27 cellular contexts compared by ENCODE assay signal in the genomic region with DNA sequence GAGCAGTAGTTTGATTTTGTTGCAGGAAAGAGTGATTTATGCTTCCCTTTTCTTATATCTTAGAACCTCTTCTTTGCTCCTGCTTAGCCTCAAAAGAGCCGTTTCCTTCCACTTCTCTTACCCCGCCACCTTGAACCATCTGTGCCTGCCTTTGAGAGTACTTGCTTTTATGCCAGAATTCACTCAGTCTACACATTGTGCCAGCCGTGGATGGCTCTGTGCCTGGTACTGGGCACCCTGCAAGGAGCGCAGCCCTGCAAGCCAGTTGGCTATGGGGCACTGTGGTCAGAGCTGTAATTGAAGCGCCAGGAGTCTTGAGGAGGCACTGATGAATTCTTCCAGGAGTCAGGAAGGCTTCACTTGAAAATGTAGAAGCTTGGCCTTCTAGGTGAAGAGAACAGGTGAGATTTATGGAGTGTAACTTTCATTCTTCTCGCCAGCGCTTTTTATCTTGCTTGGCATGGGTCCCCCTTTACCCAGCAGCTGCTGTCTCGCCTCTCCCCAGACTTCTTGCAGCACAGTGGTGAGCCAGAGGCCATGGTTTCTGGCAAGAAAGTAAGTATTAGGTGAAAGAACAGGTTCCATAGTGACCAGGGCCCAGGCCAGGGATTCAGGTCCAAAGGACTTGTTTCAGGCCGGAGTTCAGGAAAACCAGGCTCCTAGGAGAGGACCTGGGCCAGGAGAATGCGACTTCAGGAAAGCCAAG. TPM values are rescaled to one million over a fixed set of nuclear protein-coding genes. Genes with fewer than 3 reads are reported as not detected.
DNase-seq lines count a peak whose midpoint lies in the region; ATAC-seq, FAIRE-seq and TF ChIP-seq lines count a peak whose summit lies in the region.
"Had no signal": no experiment of that assay in that cellular context is flagged by ENCODE, and none has a peak within 500 bp of the region (broad histone marks: within the 10 kb centered on the region; RNA-seq: fewer than 3 reads in every experiment).

No MANE protein-coding gene starts in this region.

- peak; percentile 72 for ATAC-seq in Right ventricle myocardium superior (ENCODE audit: poor library complexity)
- ATAC-seq in right cardiac atrium: no peak
- ATAC-seq: HCT116, HepG2, left lobe of liver, mucosa of descending colon had no signal

- no peaks in the 10 kb centered on the region for H3K9me3 Mint-ChIP-seq in chondrocyte (ENCODE audit: low read depth)
- H3K9me3 Mint-ChIP-seq: activated CD4-positive, alpha-beta T cell treated with anti-CD3 and anti-CD28 coated beads, Interleukin-2, amount 10 ng/mL, durations not matched to agents 24 days and 14 days had no signal

- TF ChIP-seq CTCF in chondrocyte (IDR thresholded peaks at IDR 0.05) (no peak), thyroid gland (IDR thresholded peaks at IDR 0.05) (no peak)

- peak; percentile 53 for DNase-seq in Right ventricle myocardium superior
- no peak for DNase-seq in right cardiac atrium
- DNase-seq in chondrocyte (ENCODE audit: low spot score): no peak
- peak; percentile 42 for DNase-seq in middle frontal gyrus (ENCODE audit: extremely low spot score, low spot score)
- DNase-seq in thyroid gland: peak; percentile 62 to 65
- DNase-seq in activated CD8-positive, alpha-beta memory T cell treated with anti-CD3 and anti-CD28 coated beads for 24 hours: no peak
- DNase-seq in A172 (ENCODE audit: low spot score): no peak
- DNase-seq in H54 (ENCODE audit: insufficient read length, low spot score): no peak
- DNase-seq: activated effector memory CD4-positive, alpha-beta T cell treated with Interleukin-2 at 50 U/mL for 16 hours; BE2C; effector CD4-positive, alpha-beta T cell; mucosa of descending colon; NCI-H1417; NCI-H748 treated with DMSO at 0.1 percent for 48 hours; SHP77; SW 1271 had no signal

- H3K27ac Mint-ChIP-seq in chondrocyte (ENCODE audit: unreplicated experiment): peak overlapping the region; percentile 14
- H3K27ac Mint-ChIP-seq: activated CD4-positive, alpha-beta T cell treated with anti-CD3 and anti-CD28 coated beads, Interleukin-2, amount 10 ng/mL, durations not matched to agents 24 days and 14 days had no signal

- no peaks in the 10 kb centered on the region for H3K9me3 ChIP-seq in right cardiac atrium (ENCODE audit: control insufficient read depth, low read length)
- no peaks in the 10 kb centered on the region for H3K9me3 ChIP-seq in thyroid gland
- H3K9me3 ChIP-seq: BE2C, mucosa of descending colon had no signal

- H3K4me1 ChIP-seq in right cardiac atrium (ENCODE audit: control insufficient read depth, insufficient read depth, low read length) (peaks cover 7% of the 10 kb centered on the region), thyroid gland (peaks cover 45 to 53% of the 10 kb centered on the region in 2 donors)
- H3K4me1 ChIP-seq: BE2C had no signal

- no peak overlapping the region for H3K4me3 Mint-ChIP-seq in chondrocyte (ENCODE audit: unreplicated experiment)
- H3K4me3 Mint-ChIP-seq: activated CD4-positive, alpha-beta T cell treated with anti-CD3 and anti-CD28 coated beads, Interleukin-2, amount 10 ng/mL, durations not matched to agents 24 days and 14 days had no signal

- H3K4me1 Mint-ChIP-seq in chondrocyte (ENCODE audit: low read depth): peaks cover 44% of the 10 kb centered on the region

- 82% methylated on average over 10 of the region's 10 CpGs for WGBS in right cardiac atrium
- WGBS in thyroid gland, 2 donors: 55 to 62% methylated on average over 9 to 10 of the region's 10 CpGs

- no peak for FAIRE-seq in H54 (lab: Jason Lieb, UNC)
- FAIRE-seq: A204.1, GM18507, HepG2, TTC549 had no signal

- intact Hi-C loops in Right ventricle myocardium superior (cut with DNase I): no loop called here
- intact Hi-C loops in right cardiac atrium (cut with DNase I): no loop called here
- intact Hi-C loops in thyroid gland (cut with DNase I): no loop called here

- H3K36me3 ChIP-seq in thyroid gland: peaks cover 11 to 21% of the 10 kb centered on the region in 2 donors

- H3K27ac ChIP-seq in right cardiac atrium (ENCODE audit: low read length) (no peak overlapping the region), thyroid gland (peak overlapping the region; percentile 42 to 77 (median 60))

- no peaks in the 10 kb centered on the region for H3K27me3 ChIP-seq in right cardiac atrium (ENCODE audit: control insufficient read depth, insufficient read depth)
- no peaks in the 10 kb centered on the region for H3K27me3 ChIP-seq in thyroid gland
- H3K27me3 ChIP-seq: BE2C had no signal

- H3K27me3 Mint-ChIP-seq in chondrocyte (ENCODE audit: low read depth): no peaks in the 10 kb centered on the region
- H3K27me3 Mint-ChIP-seq: activated CD4-positive, alpha-beta T cell treated with anti-CD3 and anti-CD28 coated beads, Interleukin-2, amount 10 ng/mL, durations not matched to agents 24 days and 14 days had no signal

- no peak overlapping the region for H3K4me3 ChIP-seq in right cardiac atrium (ENCODE audit: low read length)
- no peak overlapping the region for H3K4me3 ChIP-seq in thyroid gland (replicated peaks in 1 of 3)
- H3K4me3 ChIP-seq: mucosa of descending colon had no signal

- H3K36me3 Mint-ChIP-seq in chondrocyte (ENCODE audit: low read depth): peaks cover 69% of the 10 kb centered on the region

- TF ChIP-seq POLR2A in thyroid gland (IDR thresholded peaks at IDR 0.05) (no peak), H54 (IDR thresholded peaks at IDR 0.05; ENCODE audit: low read depth, low read length) (no peak)

RNA-seq across cellular contexts. Expression of a gene that starts 4.9 kb away (rescaled TPM):
- total RNA-seq in Right ventricle myocardium superior: 16.1 TPM
- 10 to 100 TPM; 27.5 to 32.8 (median 30.4) TPM for total RNA-seq in right cardiac atrium
- polyA plus RNA-seq in right cardiac atrium: 32.6 TPM
- total RNA-seq in chondrocyte: 136 to 182 TPM (median 174 TPM) in 3 replicates
- total RNA-seq in thyroid gland: 100 to 1,000 TPM; 156 to 235 (median 190) TPM
- 108 and 115 TPM in 2 replicates for total RNA-seq in A172 (2014; rRNA removed; shearing (Covaris generic))

RNA-seq across cellular contexts. Expression of a gene that starts 33.3 kb away (rescaled TPM):
- total RNA-seq in Right ventricle myocardium superior (not detected), right cardiac atrium (not detected), chondrocyte (0.07 to 1.3 TPM (median 0.92 TPM) in 3 replicates), thyroid gland (under 1 TPM in 1 of 4 donors, not detected in 3; 0.13 TPM)
- polyA plus RNA-seq in right cardiac atrium: 0.02 TPM
- total RNA-seq in A172 (2014; rRNA removed; shearing (Covaris generic)): not detected in 2 replicates
- total RNA-seq: activated CD4-positive, alpha-beta T cell treated with anti-CD3 and anti-CD28 coated beads, Interleukin-2, amount 10 ng/mL, durations not matched to agents 24 days and 14 days; esophagus mucosa; glomerular endothelial cell; HepG2; left lobe of liver; M059J had no signal
- polyA plus RNA-seq: HepG2, neural cell had no signal

Comparison
In these comparisons a context has a peak if more than half of its experiments do, and no peak if none do; other contexts are left out.
1. DNase-seq: peak in Right ventricle myocardium superior (single experiment), middle frontal gyrus (single experiment) and thyroid gland (2 of 2); none in right cardiac atrium (0 of 3), chondrocyte (single experiment), activated CD8-positive, alpha-beta memory T cell treated with anti-CD3 and anti-CD28 coated beads for 24 hours (single experiment), A172 (single experiment) and H54 (single experiment).